26 cellular contexts compared by ENCODE assay signal in the genomic region with DNA sequence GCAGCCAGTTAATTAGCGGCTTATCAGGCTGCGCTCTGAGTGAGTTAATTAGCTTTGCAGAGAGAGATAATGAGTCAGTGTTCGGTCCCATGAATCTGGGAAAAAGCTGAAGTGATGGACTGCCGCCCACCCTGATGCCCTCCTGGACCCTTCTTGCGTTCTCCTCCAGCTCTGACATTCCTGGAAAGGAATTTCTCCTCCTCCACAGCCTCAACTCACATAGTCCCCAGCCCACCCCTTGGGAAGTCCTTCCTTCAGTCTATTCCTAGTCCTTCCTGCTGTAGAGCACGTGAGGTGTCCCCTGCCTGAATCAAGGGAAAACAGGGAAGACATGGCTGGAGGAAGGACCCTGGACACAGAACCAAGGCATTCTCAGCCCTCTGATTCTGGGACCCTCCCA. TPM values are rescaled to one million over a fixed set of nuclear protein-coding genes. Genes with fewer than 3 reads are reported as not detected.
"Had no signal": no experiment of that assay in that cellular context is flagged by ENCODE, and none has a peak within 500 bp of the region (broad histone marks: within the 10 kb centered on the region; RNA-seq: fewer than 3 reads in every experiment).

No MANE protein-coding gene starts in this region.

- H3K4me3 ChIP-seq: cardiac muscle cell, hepatocyte, lower lobe of right lung, psoas muscle, skin epidermis, tibial nerve, uterus had no signal

- H3K36me3 ChIP-seq: cardiac muscle cell, lower lobe of right lung, tibial nerve, uterus had no signal

- ATAC-seq: activated CD4-positive, CD25-positive, alpha-beta regulatory T cell treated with anti-CD3 and anti-CD28 coated beads, Interleukin-2, amount 50 U/mL, for 24 hours; left colon; lower lobe of right lung; psoas muscle; right cardiac atrium had no signal

- H3K27ac Mint-ChIP-seq: activated naive CD8-positive, alpha-beta T cell; stimulated activated naive CD8-positive, alpha-beta T cell treated with anti-CD3 and anti-CD28 coated beads, Interleukin-15, Interleukin-2, amounts not matched to agents 100 ng/mL and 50 ng/mL, for 24 hours; T-helper 1 cell treated with Interleukin-12 subunit alpha and Interleukin-12 subunit beta and Interleukin-4 antibody, amounts not matched to agents 30 μg/mL and 1 μg/mL, for 36 hours had no signal

- H3K9me3 Mint-ChIP-seq: stimulated activated naive CD8-positive, alpha-beta T cell treated with anti-CD3 and anti-CD28 coated beads, Interleukin-15, Interleukin-2, amounts not matched to agents 100 ng/mL and 50 ng/mL, for 24 hours; T-helper 1 cell treated with Interleukin-12 subunit alpha and Interleukin-12 subunit beta and Interleukin-4 antibody, amounts not matched to agents 30 μg/mL and 1 μg/mL, for 36 hours had no signal

- H3K36me3 Mint-ChIP-seq: activated naive CD8-positive, alpha-beta T cell had no signal

- H3K4me3 Mint-ChIP-seq: activated naive CD8-positive, alpha-beta T cell; stimulated activated naive CD8-positive, alpha-beta T cell treated with anti-CD3 and anti-CD28 coated beads, Interleukin-15, Interleukin-2, amounts not matched to agents 100 ng/mL and 50 ng/mL, for 24 hours; T-helper 1 cell treated with Interleukin-12 subunit alpha and Interleukin-12 subunit beta and Interleukin-4 antibody, amounts not matched to agents 30 μg/mL and 1 μg/mL, for 36 hours had no signal

- H3K27ac ChIP-seq: cardiac muscle cell, epithelial cell of prostate, hepatocyte, lower lobe of right lung, psoas muscle, skin epidermis, uterus had no signal

- H2AFZ ChIP-seq: hepatocyte had no signal

- H3K4me2 ChIP-seq: hepatocyte had no signal

- H3K9me3 ChIP-seq: lower lobe of right lung, psoas muscle, tibial nerve, uterus had no signal

- DNase-seq: activated CD4-positive, alpha-beta T cell treated with anti-CD3 and anti-CD28 coated beads, Interleukin-2, amount 50 U/mL, for 1 hour; activated CD8-positive, alpha-beta memory T cell treated with anti-CD3 and anti-CD28 coated beads, Interleukin-2, amount 50 U/mL, for 4 hours; activated effector memory CD4-positive, alpha-beta T cell treated with Interleukin-2 at 50 U/mL for 16 hours; activated T-cell treated with anti-CD3 and anti-CD28 coated beads, Interleukin-2, amount 50 U/mL, for 48 hours; foreskin fibroblast; islet precursor cell; left colon; lower lobe of right lung; midbrain; psoas muscle; right cardiac atrium; stimulated activated CD4-positive, alpha-beta T cell treated with anti-CD3 and anti-CD28 coated beads, Interleukin-15, amount 100 ng/mL, for 24 hours; stimulated activated CD4-positive, alpha-beta T cell treated with anti-CD3 and anti-CD28 coated beads, Interleukin-2, amount 100 ng/mL, for 48 hours; uterus had no signal

RNA-seq across cellular contexts. Expression of a gene that starts 3.8 kb away (rescaled TPM):
- total RNA-seq: dermis microvascular lymphatic vessel endothelial cell, left colon, lower lobe of right lung, myocyte, osteocyte, right cardiac atrium had no signal
- polyA plus RNA-seq: psoas muscle, right cardiac atrium had no signal
